Comparison of ENCODE assay signal across 1 cellular context in genomic region chr6:111417181-111417585, GRCh38.
TF ChIP-seq lines count a peak whose summit lies in the region.

No MANE protein-coding gene starts in this region.

TF ChIP-seq in SK-N-SH, 30 proteins besides CTCF, POLR2A, EP300 and RAD21 (continued from another document):
- TF ChIP-seq FOSL2 (IDR thresholded peaks at IDR 0.05; ENCODE audit: borderline replicate concordance, low read depth) (no peak), EZH2phosphoT487 (IDR thresholded peaks at IDR 0.05; ENCODE audit: borderline replicate concordance, low read depth) (no peak), IRF3 (IDR thresholded peaks at IDR 0.05; ENCODE audit: low read depth, low read length) (no peak), MXI1 (IDR thresholded peaks at IDR 0.05; ENCODE audit: low read depth, low read length) (0 out of 2 replicates have a peak, but pooled peaks have one; percentile 23), TEAD4 (IDR thresholded peaks at IDR 0.05; ENCODE audit: borderline replicate concordance, insufficient read depth) (no peak), MEF2A (IDR thresholded peaks at IDR 0.05; ENCODE audit: borderline replicate concordance, low read depth) (no peak), TCF12 (IDR thresholded peaks at IDR 0.05) (peak; percentile 69), SIN3A (IDR thresholded peaks at IDR 0.05; ENCODE audit: borderline replicate concordance, low read depth, low read length) (no peak), SMC3 (IDR thresholded peaks at IDR 0.05; ENCODE audit: low read depth, low read length) (no peak), NRF1 (IDR thresholded peaks at IDR 0.05; ENCODE audit: low read depth, low read length) (no peak), USF2 (IDR thresholded peaks at IDR 0.05; ENCODE audit: borderline replicate concordance, low read depth, low read length) (no peak), JUND (IDR thresholded peaks at IDR 0.05) (no peak), GATA2 (CRISPR knock-in tag; IDR thresholded peaks at IDR 0.05) (peak; percentile 57; the same call in 1 of the 2 replicates), FOXM1 (IDR thresholded peaks at IDR 0.05; ENCODE audit: low read depth) (no peak)
- TF ChIP-seq, protein P1, sequence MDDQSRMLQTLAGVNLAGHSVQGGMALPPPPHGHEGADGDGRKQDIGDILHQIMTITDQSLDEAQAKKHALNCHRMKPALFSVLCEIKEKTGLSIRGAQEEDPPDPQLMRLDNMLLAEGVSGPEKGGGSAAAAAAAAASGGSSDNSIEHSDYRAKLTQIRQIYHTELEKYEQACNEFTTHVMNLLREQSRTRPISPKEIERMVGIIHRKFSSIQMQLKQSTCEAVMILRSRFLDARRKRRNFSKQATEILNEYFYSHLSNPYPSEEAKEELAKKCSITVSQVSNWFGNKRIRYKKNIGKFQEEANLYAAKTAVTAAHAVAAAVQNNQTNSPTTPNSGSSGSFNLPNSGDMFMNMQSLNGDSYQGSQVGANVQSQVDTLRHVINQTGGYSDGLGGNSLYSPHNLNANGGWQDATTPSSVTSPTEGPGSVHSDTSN (IDR thresholded peaks at IDR 0.05), result peak; percentile 55
- TF ChIP-seq, protein P2, sequence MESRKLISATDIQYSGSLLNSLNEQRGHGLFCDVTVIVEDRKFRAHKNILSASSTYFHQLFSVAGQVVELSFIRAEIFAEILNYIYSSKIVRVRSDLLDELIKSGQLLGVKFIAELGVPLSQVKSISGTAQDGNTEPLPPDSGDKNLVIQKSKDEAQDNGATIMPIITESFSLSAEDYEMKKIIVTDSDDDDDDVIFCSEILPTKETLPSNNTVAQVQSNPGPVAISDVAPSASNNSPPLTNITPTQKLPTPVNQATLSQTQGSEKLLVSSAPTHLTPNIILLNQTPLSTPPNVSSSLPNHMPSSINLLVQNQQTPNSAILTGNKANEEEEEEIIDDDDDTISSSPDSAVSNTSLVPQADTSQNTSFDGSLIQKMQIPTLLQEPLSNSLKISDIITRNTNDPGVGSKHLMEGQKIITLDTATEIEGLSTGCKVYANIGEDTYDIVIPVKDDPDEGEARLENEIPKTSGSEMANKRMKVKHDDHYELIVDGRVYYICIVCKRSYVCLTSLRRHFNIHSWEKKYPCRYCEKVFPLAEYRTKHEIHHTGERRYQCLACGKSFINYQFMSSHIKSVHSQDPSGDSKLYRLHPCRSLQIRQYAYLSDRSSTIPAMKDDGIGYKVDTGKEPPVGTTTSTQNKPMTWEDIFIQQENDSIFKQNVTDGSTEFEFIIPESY (IDR thresholded peaks at IDR 0.05; ENCODE audit: borderline replicate concordance, low read depth), result no peak
- TF ChIP-seq, protein P3, sequence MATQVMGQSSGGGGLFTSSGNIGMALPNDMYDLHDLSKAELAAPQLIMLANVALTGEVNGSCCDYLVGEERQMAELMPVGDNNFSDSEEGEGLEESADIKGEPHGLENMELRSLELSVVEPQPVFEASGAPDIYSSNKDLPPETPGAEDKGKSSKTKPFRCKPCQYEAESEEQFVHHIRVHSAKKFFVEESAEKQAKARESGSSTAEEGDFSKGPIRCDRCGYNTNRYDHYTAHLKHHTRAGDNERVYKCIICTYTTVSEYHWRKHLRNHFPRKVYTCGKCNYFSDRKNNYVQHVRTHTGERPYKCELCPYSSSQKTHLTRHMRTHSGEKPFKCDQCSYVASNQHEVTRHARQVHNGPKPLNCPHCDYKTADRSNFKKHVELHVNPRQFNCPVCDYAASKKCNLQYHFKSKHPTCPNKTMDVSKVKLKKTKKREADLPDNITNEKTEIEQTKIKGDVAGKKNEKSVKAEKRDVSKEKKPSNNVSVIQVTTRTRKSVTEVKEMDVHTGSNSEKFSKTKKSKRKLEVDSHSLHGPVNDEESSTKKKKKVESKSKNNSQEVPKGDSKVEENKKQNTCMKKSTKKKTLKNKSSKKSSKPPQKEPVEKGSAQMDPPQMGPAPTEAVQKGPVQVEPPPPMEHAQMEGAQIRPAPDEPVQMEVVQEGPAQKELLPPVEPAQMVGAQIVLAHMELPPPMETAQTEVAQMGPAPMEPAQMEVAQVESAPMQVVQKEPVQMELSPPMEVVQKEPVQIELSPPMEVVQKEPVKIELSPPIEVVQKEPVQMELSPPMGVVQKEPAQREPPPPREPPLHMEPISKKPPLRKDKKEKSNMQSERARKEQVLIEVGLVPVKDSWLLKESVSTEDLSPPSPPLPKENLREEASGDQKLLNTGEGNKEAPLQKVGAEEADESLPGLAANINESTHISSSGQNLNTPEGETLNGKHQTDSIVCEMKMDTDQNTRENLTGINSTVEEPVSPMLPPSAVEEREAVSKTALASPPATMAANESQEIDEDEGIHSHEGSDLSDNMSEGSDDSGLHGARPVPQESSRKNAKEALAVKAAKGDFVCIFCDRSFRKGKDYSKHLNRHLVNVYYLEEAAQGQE (IDR thresholded peaks at IDR 0.05; ENCODE audit: low read depth, low read length), result no peak
TF ChIP-seq in SK-N-SH: peak in this region for 8.
